21 cellular contexts compared by ENCODE assay signal in genomic region chr2:167334343-167334742, GRCh38. TPM values are rescaled to one million over a fixed set of nuclear protein-coding genes. Genes with fewer than 3 reads are reported as not detected.
"Had no signal": no experiment of that assay in that cellular context is flagged by ENCODE, and none has a peak within 500 bp of the region (broad histone marks: within the 10 kb centered on the region; RNA-seq: fewer than 3 reads in every experiment).

No MANE protein-coding gene starts in this region.

- ATAC-seq: activated CD8-positive, alpha-beta memory T cell treated with anti-CD3 and anti-CD28 coated beads, Interleukin-2, amount 10 ng/mL, durations not matched to agents 7 days and 5 days; T-helper 17 cell had no signal

- H3K4me2 ChIP-seq: PC-9 had no signal

- H3K9me3 Mint-ChIP-seq: activated CD4-positive, alpha-beta T cell treated with anti-CD3 and anti-CD28 coated beads, Interleukin-2, amount 10 ng/mL, durations not matched to agents 24 days and 14 days; activated naive CD4-positive, alpha-beta T cell treated with anti-CD3 and anti-CD28 coated beads, Interleukin-2, amount 50 U/mL, for 24 hours; activated T-cell treated with anti-CD3 and anti-CD28 coated beads, Interleukin-2, amount 50 U/mL, for 24 hours; activated T-helper 1 cell treated with anti-CD3 and anti-CD28 coated beads, Interleukin-12 subunit alpha, Interleukin-12 subunit beta, Interleukin-2, Interleukin-4 antibody, amounts not matched to agents 30 ng/mL and 10 ng/mL and 1 ng/mL, durations not matched to agents 14 hours and 24 hours and 36 hours had no signal

- H3K4me3 ChIP-seq: breast epithelium, PC-9 had no signal

- H3K36me3 Mint-ChIP-seq: activated CD8-positive, alpha-beta memory T cell treated with anti-CD3 and anti-CD28 coated beads, Interleukin-2, amount 10 ng/mL, durations not matched to agents 7 days and 5 days; activated naive CD4-positive, alpha-beta T cell treated with anti-CD3 and anti-CD28 coated beads, Interleukin-2, amount 50 U/mL, for 24 hours had no signal

- H3K36me3 ChIP-seq: breast epithelium had no signal

- H3K27me3 ChIP-seq: breast epithelium had no signal

- H3K4me1 Mint-ChIP-seq: activated B cell treated with CpG ODN at 0.5 μM for 24 hours; activated CD4-positive, alpha-beta T cell treated with anti-CD3 and anti-CD28 coated beads, Interleukin-2, amount 10 ng/mL, durations not matched to agents 24 days and 14 days; activated CD8-positive, alpha-beta memory T cell treated with anti-CD3 and anti-CD28 coated beads, Interleukin-2, amount 10 ng/mL, durations not matched to agents 7 days and 5 days; activated naive CD4-positive, alpha-beta T cell treated with anti-CD3 and anti-CD28 coated beads, Interleukin-2, amount 50 U/mL, for 24 hours; T-helper 17 cell had no signal

- H3K27ac ChIP-seq: breast epithelium, PC-9 had no signal

- H3K4me3 Mint-ChIP-seq: activated B cell treated with CpG ODN at 0.5 μM for 24 hours; activated CD4-positive, alpha-beta T cell treated with anti-CD3 and anti-CD28 coated beads, Interleukin-2, amount 10 ng/mL, durations not matched to agents 24 days and 14 days; activated CD8-positive, alpha-beta memory T cell treated with anti-CD3 and anti-CD28 coated beads, Interleukin-2, amount 10 ng/mL, durations not matched to agents 7 days and 5 days; activated naive CD4-positive, alpha-beta T cell treated with anti-CD3 and anti-CD28 coated beads, Interleukin-2, amount 50 U/mL, for 24 hours; activated T-cell treated with anti-CD3 and anti-CD28 coated beads, Interleukin-2, amount 50 U/mL, for 24 hours; activated T-helper 1 cell treated with anti-CD3 and anti-CD28 coated beads, Interleukin-12 subunit alpha, Interleukin-12 subunit beta, Interleukin-2, Interleukin-4 antibody, amounts not matched to agents 30 ng/mL and 10 ng/mL and 1 ng/mL, durations not matched to agents 14 hours and 24 hours and 36 hours; T-helper 17 cell had no signal

- DNase-seq: activated B cell treated with CpG ODN at 0.5 μM for 24 hours; activated CD4-positive, alpha-beta T cell treated with anti-CD3 and anti-CD28 coated beads for 1 hour; activated CD4-positive, alpha-beta T cell treated with anti-CD3 and anti-CD28 coated beads, Interleukin-2, amount 10 ng/mL, durations not matched to agents 24 days and 14 days; activated CD4-positive, alpha-beta T cell treated with anti-CD3 and anti-CD28 coated beads, Interleukin-2, amount 50 U/mL, for 48 hours; activated CD8-positive, alpha-beta memory T cell treated with anti-CD3 and anti-CD28 coated beads, Interleukin-2, amount 10 ng/mL, durations not matched to agents 7 days and 5 days; activated effector memory CD4-positive, alpha-beta T cell treated with Interleukin-2 at 50 U/mL for 16 hours; activated naive CD4-positive, alpha-beta T cell; activated T-cell treated with anti-CD3 and anti-CD28 coated beads, Interleukin-2, amount 50 U/mL, for 24 hours; aorta; caudate nucleus; MM.1S; NCI-H146; NCI-H187 treated with DMSO at 0.1 percent for 48 hours; NCI-H446; PC-9; SIG-M5; T-helper 17 cell; T-helper 9 cell had no signal

- H3K4me1 ChIP-seq: breast epithelium had no signal

- H3K9me3 ChIP-seq: breast epithelium had no signal

- H3K27ac Mint-ChIP-seq: activated B cell treated with CpG ODN at 0.5 μM for 24 hours; activated CD4-positive, alpha-beta T cell treated with anti-CD3 and anti-CD28 coated beads, Interleukin-2, amount 10 ng/mL, durations not matched to agents 24 days and 14 days; activated CD8-positive, alpha-beta memory T cell treated with anti-CD3 and anti-CD28 coated beads, Interleukin-2, amount 10 ng/mL, durations not matched to agents 7 days and 5 days; activated naive CD4-positive, alpha-beta T cell treated with anti-CD3 and anti-CD28 coated beads, Interleukin-2, amount 50 U/mL, for 24 hours; activated T-cell treated with anti-CD3 and anti-CD28 coated beads, Interleukin-2, amount 50 U/mL, for 24 hours; activated T-helper 1 cell treated with anti-CD3 and anti-CD28 coated beads, Interleukin-12 subunit alpha, Interleukin-12 subunit beta, Interleukin-2, Interleukin-4 antibody, amounts not matched to agents 30 ng/mL and 10 ng/mL and 1 ng/mL, durations not matched to agents 14 hours and 24 hours and 36 hours; T-helper 17 cell had no signal

- H2AFZ ChIP-seq: PC-9 had no signal

- H3K27me3 Mint-ChIP-seq: activated CD4-positive, alpha-beta T cell treated with anti-CD3 and anti-CD28 coated beads, Interleukin-2, amount 10 ng/mL, durations not matched to agents 24 days and 14 days; activated CD8-positive, alpha-beta memory T cell treated with anti-CD3 and anti-CD28 coated beads, Interleukin-2, amount 10 ng/mL, durations not matched to agents 7 days and 5 days; activated naive CD4-positive, alpha-beta T cell treated with anti-CD3 and anti-CD28 coated beads, Interleukin-2, amount 50 U/mL, for 24 hours; T-helper 17 cell had no signal

RNA-seq across cellular contexts. Expression of gene B3GALT1, which starts 41.5 kb away (rescaled TPM):
- total RNA-seq: activated B cell treated with CpG ODN at 0.5 μM for 24 hours; activated CD4-positive, alpha-beta T cell treated with anti-CD3 and anti-CD28 coated beads, Interleukin-2, amount 10 ng/mL, durations not matched to agents 24 days and 14 days; activated CD8-positive, alpha-beta memory T cell treated with anti-CD3 and anti-CD28 coated beads, Interleukin-2, amount 10 ng/mL, durations not matched to agents 7 days and 5 days; activated T-helper 1 cell treated with anti-CD3 and anti-CD28 coated beads, Interleukin-12 subunit alpha, Interleukin-12 subunit beta, Interleukin-2, Interleukin-4 antibody, amounts not matched to agents 30 ng/mL and 10 ng/mL and 1 ng/mL, durations not matched to agents 14 hours and 24 hours and 36 hours; PC-9; T-helper 17 cell had no signal
- polyA plus RNA-seq: aorta had no signal
